ENCODE assay signal across 19 cellular contexts in genomic region chr6:170073846-170074245, GRCh38.
DNase-seq lines count a peak whose midpoint lies in the region; TF ChIP-seq lines count a peak whose summit lies in the region.
"Had no signal": no experiment of that assay in that cellular context is flagged by ENCODE, and none has a peak within 500 bp of the region (broad histone marks: within the 10 kb centered on the region; RNA-seq: fewer than 3 reads in every experiment).

No MANE protein-coding gene starts in this region.

- intact Hi-C loops in CD14-positive monocyte (cut with micrococcal nuclease) (no loop called here), OCI-LY7 (cut with micrococcal nuclease; ENCODE audit: unreplicated experiment) (no loop called here), esophagus muscularis mucosa (cut with DNase I) (no loop called here)

- POLR2A ChIA-PET in OCI-LY7 (lab: Charles Lee), result no interaction called here

- H3K27ac ChIP-seq in osteoblast (ENCODE audit: low read depth, low read length) (no peak overlapping the region), OCI-LY7 (ENCODE audit: low read depth, low read length, poor library complexity, severe bottlenecking) (no peak overlapping the region), esophagus muscularis mucosa (replicated peaks in 1 of 4) (no peak overlapping the region)
- H3K27ac ChIP-seq: parathyroid adenoma, PC-9 had no signal

- no peaks in the 10 kb centered on the region for H3K36me3 ChIP-seq in osteoblast (ENCODE audit: insufficient read depth, low read length)
- no peaks in the 10 kb centered on the region for H3K36me3 ChIP-seq in OCI-LY7 (ENCODE audit: insufficient read depth, low read length)
- no peaks in the 10 kb centered on the region for H3K36me3 ChIP-seq in esophagus muscularis mucosa

- H3K4me2 ChIP-seq in osteoblast (ENCODE audit: insufficient read depth, low read length) (no peak overlapping the region), OCI-LY7 (ENCODE audit: low read length) (no peak overlapping the region)
- H3K4me2 ChIP-seq: PC-9 had no signal

- 91% methylated on average over 10 of the region's 13 CpGs for WGBS in esophagus muscularis mucosa

- no peaks in the 10 kb centered on the region for H3K4me1 Mint-ChIP-seq in CD14-positive monocyte
- H3K4me1 Mint-ChIP-seq: activated naive CD8-positive, alpha-beta T cell treated with anti-CD3 and anti-CD28 coated beads for 36 hours had no signal

- no peak for TF ChIP-seq EP300 in esophagus muscularis mucosa (IDR thresholded peaks at IDR 0.05)

- CTCF ChIA-PET in OCI-LY7 (lab: Charles Lee; ENCODE audit: unreplicated experiment), result no interaction called here

- H3K4me1 ChIP-seq in osteoblast (ENCODE audit: insufficient read depth, low read length) (no peaks in the 10 kb centered on the region), OCI-LY7 (ENCODE audit: insufficient read depth, low read length, poor library complexity, severe bottlenecking) (peaks cover 5% of the 10 kb centered on the region), esophagus muscularis mucosa (no peaks in the 10 kb centered on the region)
- H3K4me1 ChIP-seq: parathyroid adenoma had no signal

- H3K9me3 ChIP-seq in osteoblast (ENCODE audit: low read depth, low read length), result no peaks in the 10 kb centered on the region
- H3K9me3 ChIP-seq in OCI-LY7 (ENCODE audit: low read length), result no peaks in the 10 kb centered on the region
- H3K9me3 ChIP-seq in esophagus muscularis mucosa, result no peaks in the 10 kb centered on the region

- BruUV-seq in OCI-LY7 (replicated peaks; lab: Mats Ljungman, UMichigan), result no TSS peak

- no peak for TF ChIP-seq POLR2A in esophagus muscularis mucosa (IDR thresholded peaks at IDR 0.05; ENCODE audit: low read depth)

- H3K36me3 Mint-ChIP-seq in CD14-positive monocyte, result no peaks in the 10 kb centered on the region

- TF ChIP-seq CTCF in CD14-positive monocyte (IDR thresholded peaks at IDR 0.05) (no peak), osteoblast (IDR thresholded peaks at IDR 0.05; ENCODE audit: extremely low read depth, low read depth, low read length) (no peak), OCI-LY7 (conservative IDR thresholded peaks at IDR 0.05; ENCODE audit: low read length) (no peak), esophagus muscularis mucosa (IDR thresholded peaks at IDR 0.05) (no peak)

- H3K9me3 Mint-ChIP-seq in CD14-positive monocyte, result peaks cover 5 to 22% (median 18%) of the 10 kb centered on the region in 7 donors

- H3K27me3 ChIP-seq in osteoblast (ENCODE audit: insufficient read depth, low read length), result no peaks in the 10 kb centered on the region
- H3K27me3 ChIP-seq in esophagus muscularis mucosa, result no peaks in the 10 kb centered on the region

- peak; percentile 35 for DNase-seq in CD14-positive monocyte (ENCODE audit: low spot score)
- peak; percentile 66 for DNase-seq in MV-4-11 (lab: John Stamatoyannopoulos, UW)
- DNase-seq in iPS-NIHi11 (ENCODE audit: low spot score), result peak; percentile 5
- peak; percentile 43 for DNase-seq in osteoblast (ENCODE audit: insufficient read length, low spot score, missing footprints)
- no peak for DNase-seq in NCI-H2227 (lab: John Stamatoyannopoulos, UW; ENCODE audit: unreplicated experiment)
- DNase-seq in OCI-LY7 (ENCODE audit: low spot score), result no peak
- no peak for DNase-seq in NCI-H187 treated with DMSO at 0.1 percent for 48 hours (lab: John Stamatoyannopoulos, UW)
- no peak for DNase-seq in esophagus muscularis mucosa (ENCODE audit: extremely low spot score)
- DNase-seq: activated CD8-positive, alpha-beta T cell treated with anti-CD3 and anti-CD28 coated beads for 36 hours; activated naive CD8-positive, alpha-beta T cell treated with anti-CD3 and anti-CD28 coated beads for 36 hours; GDM1; mammary epithelial cell; NCI-H82; PC-9; T-helper 2 cell; trophoblast cell had no signal

- H3K27me3 Mint-ChIP-seq in CD14-positive monocyte (ENCODE audit: low read depth in 3 of 3), result peaks cover 0 to 7% (median 4%) of the 10 kb centered on the region in 3 donors

- no peaks in the 10 kb centered on the region for H3K9me2 ChIP-seq in OCI-LY7 (ENCODE audit: insufficient read depth, low read length)

- H3K79me2 ChIP-seq in osteoblast (ENCODE audit: insufficient read depth, low read length), result no peaks in the 10 kb centered on the region
- no peaks in the 10 kb centered on the region for H3K79me2 ChIP-seq in OCI-LY7 (ENCODE audit: insufficient read depth, low read depth, low read length)
- H3K79me2 ChIP-seq: parathyroid adenoma had no signal

- H3K27ac Mint-ChIP-seq in CD14-positive monocyte, result peak overlapping the region in 1 of 7 donors; percentile 9
- H3K27ac Mint-ChIP-seq: activated CD8-positive, alpha-beta T cell treated with anti-CD3 and anti-CD28 coated beads for 36 hours; activated naive CD8-positive, alpha-beta T cell treated with anti-CD3 and anti-CD28 coated beads for 36 hours; CD4-positive, alpha-beta T cell; stimulated activated naive CD8-positive, alpha-beta T cell treated with anti-CD3 and anti-CD28 coated beads, Interleukin-15, Interleukin-2, amounts not matched to agents 100 ng/mL and 50 ng/mL, for 24 hours had no signal

- H3K4me3 ChIP-seq in osteoblast (ENCODE audit: insufficient read depth, low read length) (no peak overlapping the region), OCI-LY7 (ENCODE audit: low read depth, low read length, poor library complexity, severe bottlenecking) (no peak overlapping the region), esophagus muscularis mucosa (no peak overlapping the region)
- H3K4me3 ChIP-seq: PC-9 had no signal

- H3K4me3 Mint-ChIP-seq in CD14-positive monocyte, result no peak overlapping the region
- H3K4me3 Mint-ChIP-seq: activated CD8-positive, alpha-beta T cell treated with anti-CD3 and anti-CD28 coated beads for 36 hours; activated naive CD8-positive, alpha-beta T cell treated with anti-CD3 and anti-CD28 coated beads for 36 hours; CD4-positive, alpha-beta T cell; stimulated activated naive CD8-positive, alpha-beta T cell treated with anti-CD3 and anti-CD28 coated beads, Interleukin-15, Interleukin-2, amounts not matched to agents 100 ng/mL and 50 ng/mL, for 24 hours had no signal

- H2AFZ ChIP-seq in osteoblast (ENCODE audit: low read length), result no peak overlapping the region
- H2AFZ ChIP-seq in OCI-LY7 (ENCODE audit: low read length), result no peak overlapping the region
- H2AFZ ChIP-seq: parathyroid adenoma, PC-9 had no signal

- H4K20me1 ChIP-seq in osteoblast (ENCODE audit: insufficient read depth, low read length) (no peaks in the 10 kb centered on the region), OCI-LY7 (ENCODE audit: insufficient read depth, low read length) (no peaks in the 10 kb centered on the region)

Comparison
In these comparisons a context has a peak if more than half of its experiments do, and no peak if none do; other contexts are left out.
1. DNase-seq: peak in CD14-positive monocyte (single experiment), MV-4-11 (single experiment), iPS-NIHi11 (single experiment) and osteoblast (single experiment); none in NCI-H2227 (single experiment), OCI-LY7 (single experiment), NCI-H187 treated with DMSO at 0.1 percent for 48 hours (single experiment) and esophagus muscularis mucosa (single experiment).